Comparison of ENCODE assay signal across 1 cellular context in the genomic region with DNA sequence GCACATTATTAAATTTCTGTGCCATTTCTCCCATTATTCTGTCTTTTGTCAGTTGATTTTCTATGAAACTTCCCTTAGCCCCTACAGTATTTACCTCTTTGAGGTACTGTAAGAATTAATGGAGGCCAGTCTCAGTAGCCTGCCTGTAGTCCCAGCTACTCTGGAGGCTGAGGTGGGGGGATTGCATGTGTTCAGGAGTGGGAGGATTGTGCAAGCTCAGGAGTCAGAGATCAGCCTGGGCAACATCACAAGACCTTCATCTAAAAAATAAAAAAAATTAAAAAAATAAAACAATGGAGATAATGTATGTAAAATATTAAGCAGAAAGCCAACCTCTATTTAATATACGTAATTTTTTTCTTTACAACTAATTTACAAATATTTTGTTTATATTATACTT.
TF ChIP-seq lines count a peak whose summit lies in the region.

No MANE protein-coding gene starts in this region.

TF ChIP-seq in GM23338, 12 proteins besides CTCF, POLR2A, EP300 and RAD21 (continued from another document):
- TF ChIP-seq EZH2phosphoT487 (IDR thresholded peaks at IDR 0.05; ENCODE audit: unreplicated experiment) (no peak), ZNF114 (CRISPR knock-in tag; IDR thresholded peaks at IDR 0.05) (no peak), JUNB (IDR thresholded peaks at IDR 0.05; ENCODE audit: unreplicated experiment) (no peak), ZNF331 (CRISPR knock-in tag; IDR thresholded peaks at IDR 0.05; ENCODE audit: low read depth) (no peak), CREB1 (CRISPR knock-in tag; IDR thresholded peaks at IDR 0.05; ENCODE audit: low read depth) (no peak)
- TF ChIP-seq, protein P1, sequence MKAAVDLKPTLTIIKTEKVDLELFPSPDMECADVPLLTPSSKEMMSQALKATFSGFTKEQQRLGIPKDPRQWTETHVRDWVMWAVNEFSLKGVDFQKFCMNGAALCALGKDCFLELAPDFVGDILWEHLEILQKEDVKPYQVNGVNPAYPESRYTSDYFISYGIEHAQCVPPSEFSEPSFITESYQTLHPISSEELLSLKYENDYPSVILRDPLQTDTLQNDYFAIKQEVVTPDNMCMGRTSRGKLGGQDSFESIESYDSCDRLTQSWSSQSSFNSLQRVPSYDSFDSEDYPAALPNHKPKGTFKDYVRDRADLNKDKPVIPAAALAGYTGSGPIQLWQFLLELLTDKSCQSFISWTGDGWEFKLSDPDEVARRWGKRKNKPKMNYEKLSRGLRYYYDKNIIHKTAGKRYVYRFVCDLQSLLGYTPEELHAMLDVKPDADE (IDR thresholded peaks at IDR 0.05): no peak
- TF ChIP-seq, protein P2, sequence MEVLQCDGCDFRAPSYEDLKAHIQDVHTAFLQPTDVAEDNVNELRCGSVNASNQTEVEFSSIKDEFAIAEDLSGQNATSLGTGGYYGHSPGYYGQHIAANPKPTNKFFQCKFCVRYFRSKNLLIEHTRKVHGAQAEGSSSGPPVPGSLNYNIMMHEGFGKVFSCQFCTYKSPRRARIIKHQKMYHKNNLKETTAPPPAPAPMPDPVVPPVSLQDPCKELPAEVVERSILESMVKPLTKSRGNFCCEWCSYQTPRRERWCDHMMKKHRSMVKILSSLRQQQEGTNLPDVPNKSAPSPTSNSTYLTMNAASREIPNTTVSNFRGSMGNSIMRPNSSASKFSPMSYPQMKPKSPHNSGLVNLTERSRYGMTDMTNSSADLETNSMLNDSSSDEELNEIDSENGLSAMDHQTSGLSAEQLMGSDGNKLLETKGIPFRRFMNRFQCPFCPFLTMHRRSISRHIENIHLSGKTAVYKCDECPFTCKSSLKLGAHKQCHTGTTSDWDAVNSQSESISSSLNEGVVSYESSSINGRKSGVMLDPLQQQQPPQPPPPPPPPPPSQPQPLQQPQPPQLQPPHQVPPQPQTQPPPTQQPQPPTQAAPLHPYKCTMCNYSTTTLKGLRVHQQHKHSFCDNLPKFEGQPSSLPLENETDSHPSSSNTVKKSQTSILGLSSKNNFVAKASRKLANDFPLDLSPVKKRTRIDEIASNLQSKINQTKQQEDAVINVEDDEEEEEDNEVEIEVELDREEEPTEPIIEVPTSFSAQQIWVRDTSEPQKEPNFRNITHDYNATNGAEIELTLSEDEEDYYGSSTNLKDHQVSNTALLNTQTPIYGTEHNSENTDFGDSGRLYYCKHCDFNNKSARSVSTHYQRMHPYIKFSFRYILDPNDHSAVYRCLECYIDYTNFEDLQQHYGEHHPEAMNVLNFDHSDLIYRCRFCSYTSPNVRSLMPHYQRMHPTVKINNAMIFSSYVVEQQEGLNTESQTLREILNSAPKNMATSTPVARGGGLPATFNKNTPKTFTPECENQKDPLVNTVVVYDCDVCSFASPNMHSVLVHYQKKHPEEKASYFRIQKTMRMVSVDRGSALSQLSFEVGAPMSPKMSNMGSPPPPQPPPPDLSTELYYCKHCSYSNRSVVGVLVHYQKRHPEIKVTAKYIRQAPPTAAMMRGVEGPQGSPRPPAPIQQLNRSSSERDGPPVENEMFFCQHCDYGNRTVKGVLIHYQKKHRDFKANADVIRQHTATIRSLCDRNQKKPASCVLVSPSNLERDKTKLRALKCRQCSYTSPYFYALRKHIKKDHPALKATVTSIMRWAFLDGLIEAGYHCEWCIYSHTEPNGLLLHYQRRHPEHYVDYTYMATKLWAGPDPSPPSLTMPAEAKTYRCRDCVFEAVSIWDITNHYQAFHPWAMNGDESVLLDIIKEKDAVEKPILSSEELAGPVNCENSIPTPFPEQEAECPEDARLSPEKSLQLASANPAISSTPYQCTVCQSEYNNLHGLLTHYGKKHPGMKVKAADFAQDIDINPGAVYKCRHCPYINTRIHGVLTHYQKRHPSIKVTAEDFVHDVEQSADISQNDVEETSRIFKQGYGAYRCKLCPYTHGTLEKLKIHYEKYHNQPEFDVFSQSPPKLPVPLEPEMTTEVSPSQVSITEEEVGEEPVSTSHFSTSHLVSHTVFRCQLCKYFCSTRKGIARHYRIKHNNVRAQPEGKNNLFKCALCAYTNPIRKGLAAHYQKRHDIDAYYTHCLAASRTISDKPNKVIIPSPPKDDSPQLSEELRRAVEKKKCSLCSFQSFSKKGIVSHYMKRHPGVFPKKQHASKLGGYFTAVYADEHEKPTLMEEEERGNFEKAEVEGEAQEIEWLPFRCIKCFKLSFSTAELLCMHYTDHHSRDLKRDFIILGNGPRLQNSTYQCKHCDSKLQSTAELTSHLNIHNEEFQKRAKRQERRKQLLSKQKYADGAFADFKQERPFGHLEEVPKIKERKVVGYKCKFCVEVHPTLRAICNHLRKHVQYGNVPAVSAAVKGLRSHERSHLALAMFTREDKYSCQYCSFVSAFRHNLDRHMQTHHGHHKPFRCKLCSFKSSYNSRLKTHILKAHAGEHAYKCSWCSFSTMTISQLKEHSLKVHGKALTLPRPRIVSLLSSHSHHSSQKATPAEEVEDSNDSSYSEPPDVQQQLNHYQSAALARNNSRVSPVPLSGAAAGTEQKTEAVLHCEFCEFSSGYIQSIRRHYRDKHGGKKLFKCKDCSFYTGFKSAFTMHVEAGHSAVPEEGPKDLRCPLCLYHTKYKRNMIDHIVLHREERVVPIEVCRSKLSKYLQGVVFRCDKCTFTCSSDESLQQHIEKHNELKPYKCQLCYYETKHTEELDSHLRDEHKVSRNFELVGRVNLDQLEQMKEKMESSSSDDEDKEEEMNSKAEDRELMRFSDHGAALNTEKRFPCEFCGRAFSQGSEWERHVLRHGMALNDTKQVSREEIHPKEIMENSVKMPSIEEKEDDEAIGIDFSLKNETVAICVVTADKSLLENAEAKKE (CRISPR knock-in tag; IDR thresholded peaks at IDR 0.05): no peak
